In genomic region chr2:169767243-169767888, GRCh38 we compare ENCODE assay signal across 8 cellular contexts.
DNase-seq lines count a peak whose midpoint lies in the region; TF ChIP-seq lines count a peak whose summit lies in the region.

No MANE protein-coding gene starts in this region.

- H3K27me3 ChIP-seq in KMS-11 (ENCODE audit: insufficient read depth, low read depth) (no peaks in the 10 kb centered on the region), WERI-Rb-1 (ENCODE audit: insufficient read depth, low read depth, severe bottlenecking) (no peaks in the 10 kb centered on the region)

- DNase-seq in GF-D8 (lab: John Stamatoyannopoulos, UW) (peak; percentile 18), WERI-Rb-1 (peak; percentile 30), caudate nucleus (lab: John Stamatoyannopoulos, UW) (peak in 35 of 61 donors; percentile 1 to 75 (median 15)), left kidney (ENCODE audit: low read depth, low spot score) (peak; percentile 76), DMS79 (lab: John Stamatoyannopoulos, UW) (no peak), GOT3 (lab: John Stamatoyannopoulos, UW) (no peak)
- peak in 2 of 3 experiments; percentile 26 to 32 for DNase-seq in stimulated activated CD4-positive, alpha-beta T cell treated with anti-CD3 and anti-CD28 coated beads, TNF-alpha, amount 100 ng/mL, for 24 hours (ENCODE audit: low read depth in 3 of 3)

- H3K27ac ChIP-seq in KMS-11: no peak overlapping the region
- H3K27ac ChIP-seq in WERI-Rb-1: no peak overlapping the region
- no peak overlapping the region for H3K27ac ChIP-seq in caudate nucleus (ENCODE audit: low read depth, low read length)

- H3K4me3 ChIP-seq in KMS-11 (IDR thresholded peaks at IDR 0.05; ENCODE audit: insufficient read depth, low read depth, low read length) (no peak overlapping the region), WERI-Rb-1 (ENCODE audit: low read depth, low read length) (no peak overlapping the region)

- H3K79me2 ChIP-seq in KMS-11 (ENCODE audit: insufficient read depth, low read depth): no peaks in the 10 kb centered on the region

- H3K4me1 ChIP-seq in KMS-11 (ENCODE audit: low read depth, poor library complexity, severe bottlenecking): peaks cover 16% of the 10 kb centered on the region

- no peak overlapping the region for H2AFZ ChIP-seq in KMS-11 (ENCODE audit: low read depth)

- H3K4me2 ChIP-seq in KMS-11: no peak overlapping the region

- H3K9me3 ChIP-seq in WERI-Rb-1 (ENCODE audit: severe bottlenecking): no peaks in the 10 kb centered on the region

- peak; percentile 76 for TF ChIP-seq CTCF in KMS-11 (conservative IDR thresholded peaks at IDR 0.05; ENCODE audit: low read depth, low read length)
- TF ChIP-seq CTCF in WERI-Rb-1 (IDR thresholded peaks at IDR 0.05; ENCODE audit: low read depth, low read length): peak; percentile 60

- H3K36me3 ChIP-seq in KMS-11 (ENCODE audit: insufficient read depth) (no peaks in the 10 kb centered on the region), WERI-Rb-1 (peaks cover 4% of the 10 kb centered on the region; the same call in 1 of the 2 replicates)

- no peaks in the 10 kb centered on the region for H4K20me1 ChIP-seq in KMS-11 (ENCODE audit: insufficient read depth)

- no peak overlapping the region for H3K9ac ChIP-seq in KMS-11

Comparison
In these comparisons a context has a peak if more than half of its experiments do, and no peak if none do; other contexts are left out.
1. DNase-seq: peak in GF-D8 (single experiment), WERI-Rb-1 (single experiment), caudate nucleus (35 of 61), left kidney (single experiment) and stimulated activated CD4-positive, alpha-beta T cell treated with anti-CD3 and anti-CD28 coated beads, TNF-alpha, amount 100 ng/mL, for 24 hours (2 of 3); none in DMS79 (single experiment) and GOT3 (single experiment).